Comparison of ENCODE assay signal across 19 cellular contexts in genomic region chr2:78682781-78683180, GRCh38.
"Had no signal": no experiment of that assay in that cellular context is flagged by ENCODE, and none has a peak within 500 bp of the region (broad histone marks: within the 10 kb centered on the region; RNA-seq: fewer than 3 reads in every experiment).

No MANE protein-coding gene starts in this region.

- H3K27ac ChIP-seq: adrenal gland, body of pancreas had no signal

- H3K4me1 ChIP-seq: adrenal gland, body of pancreas had no signal

- H3K9me3 ChIP-seq: adrenal gland, body of pancreas had no signal

- DNase-seq: activated CD4-positive, alpha-beta memory T cell treated with anti-CD3 and anti-CD28 coated beads, Interleukin-2, amount 10 ng/mL, durations not matched to agents 7 days and 5 days; activated CD4-positive, alpha-beta T cell treated with anti-CD3 and anti-CD28 coated beads for 36 hours; activated CD4-positive, alpha-beta T cell treated with anti-CD3 and anti-CD28 coated beads, Interleukin-2, amount 50 U/mL, for 1 hour; activated CD8-positive, alpha-beta memory T cell treated with anti-CD3 and anti-CD28 coated beads, Interleukin-2, amount 50 U/mL, for 4 hours; activated naive CD4-positive, alpha-beta T cell treated with anti-CD3 and anti-CD28 coated beads, Interleukin-2, amount 50 U/mL, for 16 hours; activated naive CD8-positive, alpha-beta T cell treated with anti-CD3 and anti-CD28 coated beads, Interleukin-2, amount 10 ng/mL, durations not matched to agents 7 days and 5 days; adrenal gland; anterior cingulate cortex; body of pancreas; MM.1S; NCI-H1105 treated with DMSO at 0.1 percent for 48 hours; NCI-H1436 treated with DMSO at 0.1 percent for 48 hours; NCI-H187; NCI-H2081; NCI-H446; NCI-H524; SIG-M5; T-helper 17 cell; T-helper 9 cell had no signal

- H3K36me3 ChIP-seq: adrenal gland had no signal

- H3K27me3 ChIP-seq: adrenal gland, body of pancreas had no signal

- H3K4me3 ChIP-seq: adrenal gland, body of pancreas had no signal

- ATAC-seq: activated CD4-positive, alpha-beta T cell treated with anti-CD3 and anti-CD28 coated beads for 36 hours; body of pancreas; T-helper 17 cell had no signal
